ENCODE assay signal across 11 cellular contexts in genomic region chr9:113574381-113575262, GRCh38.
DNase-seq lines count a peak whose midpoint lies in the region; ATAC-seq and TF ChIP-seq lines count a peak whose summit lies in the region.
"Had no signal": no experiment of that assay in that cellular context is flagged by ENCODE, and none has a peak within 500 bp of the region (broad histone marks: within the 10 kb centered on the region; RNA-seq: fewer than 3 reads in every experiment).

No MANE protein-coding gene starts in this region.

- H3K27ac Mint-ChIP-seq in activated naive CD4-positive, alpha-beta T cell treated with anti-CD3 and anti-CD28 coated beads, Interleukin-2, amount 50 U/mL, for 24 hours = peak overlapping the region; percentile 74

- intact Hi-C loops in breast epithelium (cut with DNase I; ENCODE audit: low total_unique reads) = no loop called here

- H3K9me3 ChIP-seq in breast epithelium (no peaks in the 10 kb centered on the region), upper lobe of left lung (no peaks in the 10 kb centered on the region)

- H3K27me3 ChIP-seq in breast epithelium (no peaks in the 10 kb centered on the region), upper lobe of left lung (no peaks in the 10 kb centered on the region)

- TF ChIP-seq POLR2A in breast epithelium (IDR thresholded peaks at IDR 0.05) (no peak), upper lobe of left lung (IDR thresholded peaks at IDR 0.05) (no peak)

- H3K4me1 ChIP-seq in breast epithelium (peaks cover 0 to 23% of the 10 kb centered on the region in 2 donors), upper lobe of left lung (peaks cover 42 to 57% (median 51%) of the 10 kb centered on the region in 4 donors)
- H3K4me1 ChIP-seq: parathyroid adenoma had no signal

- H3K4me3 ChIP-seq in breast epithelium = no peak overlapping the region
- H3K4me3 ChIP-seq in upper lobe of left lung = no peak overlapping the region

- H3K36me3 Mint-ChIP-seq in activated naive CD4-positive, alpha-beta T cell treated with anti-CD3 and anti-CD28 coated beads, Interleukin-2, amount 50 U/mL, for 24 hours = no peaks in the 10 kb centered on the region

- H3K27me3 Mint-ChIP-seq in activated naive CD4-positive, alpha-beta T cell treated with anti-CD3 and anti-CD28 coated beads, Interleukin-2, amount 50 U/mL, for 24 hours = no peaks in the 10 kb centered on the region

- in situ Hi-C loops in KBM-7 (cut with MboI; ENCODE audit: low pct_unique_long_range_greater_than_20kb, low sequenced_read_pairs) = no loop called here

- H3K4me1 Mint-ChIP-seq in activated naive CD4-positive, alpha-beta T cell treated with anti-CD3 and anti-CD28 coated beads, Interleukin-2, amount 50 U/mL, for 24 hours = peaks cover 69% of the 10 kb centered on the region

- no peak for TF ChIP-seq CTCF in breast epithelium (IDR thresholded peaks at IDR 0.05)
- TF ChIP-seq CTCF in upper lobe of left lung (IDR thresholded peaks at IDR 0.05) = no peak

- whole genome bisulfite sequencing in upper lobe of left lung, 2 donors = 85 to 88% methylated on average over 11 to 14 of the region's 14 CpGs

- no peak for ATAC-seq in left lobe of liver
- no peak for ATAC-seq in upper lobe of left lung (ENCODE audit: low FRiP score in 2 of 2)

- DNase-seq in activated naive CD4-positive, alpha-beta T cell treated with anti-CD3 and anti-CD28 coated beads, Interleukin-2, amount 50 U/mL, for 16 hours = no peak
- DNase-seq in breast epithelium (ENCODE audit: low spot score in 2 of 2) (peak; percentile 79 to 82), left lobe of liver (ENCODE audit: low spot score) (peak; percentile 23), upper lobe of left lung (no peak), NCI-H446 treated with DMSO at 0.1 percent for 48 hours (lab: John Stamatoyannopoulos, UW) (no peak), KBM-7 (no peak)
- DNase-seq in stimulated activated CD4-positive, alpha-beta T cell treated with anti-CD3 and anti-CD28 coated beads, Interleukin-4, amount 100 ng/mL, for 1 hour = no peak
- DNase-seq: activated CD4-positive, alpha-beta T cell treated with anti-CD3 and anti-CD28 coated beads for 4 hours; central memory CD4-positive, alpha-beta T cell had no signal

- H3K9me3 Mint-ChIP-seq in activated naive CD4-positive, alpha-beta T cell treated with anti-CD3 and anti-CD28 coated beads, Interleukin-2, amount 50 U/mL, for 24 hours = no peaks in the 10 kb centered on the region

- H3K4me3 Mint-ChIP-seq in activated naive CD4-positive, alpha-beta T cell treated with anti-CD3 and anti-CD28 coated beads, Interleukin-2, amount 50 U/mL, for 24 hours = peak overlapping the region; percentile 36

- no peak for TF ChIP-seq EP300 in upper lobe of left lung (IDR thresholded peaks at IDR 0.05)

- H3K36me3 ChIP-seq in breast epithelium = no peaks in the 10 kb centered on the region
- no peaks in the 10 kb centered on the region for H3K36me3 ChIP-seq in upper lobe of left lung

- H3K27ac ChIP-seq in breast epithelium (peak overlapping the region; percentile 75 to 84), upper lobe of left lung (peak overlapping the region in 3 of 4 donors; percentile 13 to 55 (median 14))
- H3K27ac ChIP-seq: parathyroid adenoma had no signal

Comparison
In these comparisons a context has a peak if more than half of its experiments do, and no peak if none do; other contexts are left out.
1. DNase-seq: peak in breast epithelium (2 of 2) and left lobe of liver (single experiment); none in activated naive CD4-positive, alpha-beta T cell treated with anti-CD3 and anti-CD28 coated beads, Interleukin-2, amount 50 U/mL, for 16 hours (single experiment), upper lobe of left lung (0 of 2), stimulated activated CD4-positive, alpha-beta T cell treated with anti-CD3 and anti-CD28 coated beads, Interleukin-4, amount 100 ng/mL, for 1 hour (single experiment), NCI-H446 treated with DMSO at 0.1 percent for 48 hours (single experiment) and KBM-7 (single experiment).